Comparison of ENCODE assay signal across 20 cellular contexts in genomic region chr6:17022604-17023003, GRCh38.
DNase-seq lines count a peak whose midpoint lies in the region; ATAC-seq and TF ChIP-seq lines count a peak whose summit lies in the region.
"Had no signal": no experiment of that assay in that cellular context is flagged by ENCODE, and none has a peak within 500 bp of the region (broad histone marks: within the 10 kb centered on the region; RNA-seq: fewer than 3 reads in every experiment).

No MANE protein-coding gene starts in this region.

- no peak overlapping the region for H3K4me3 Mint-ChIP-seq in chondrocyte (ENCODE audit: unreplicated experiment)
- H3K4me3 Mint-ChIP-seq: activated naive CD8-positive, alpha-beta T cell treated with anti-CD3 and anti-CD28 coated beads, Interleukin-2, amount 50 U/mL, for 24 hours; activated T-cell treated with anti-CD3 and anti-CD28 coated beads, Interleukin-2, amount 50 U/mL, for 24 hours; natural killer cell had no signal

- peak overlapping the region; percentile 8 for H3K27ac Mint-ChIP-seq in chondrocyte (ENCODE audit: unreplicated experiment)
- H3K27ac Mint-ChIP-seq: activated naive CD8-positive, alpha-beta T cell treated with anti-CD3 and anti-CD28 coated beads, Interleukin-2, amount 50 U/mL, for 24 hours; activated T-cell treated with anti-CD3 and anti-CD28 coated beads, Interleukin-2, amount 50 U/mL, for 24 hours; natural killer cell had no signal

- DNase-seq in chondrocyte (ENCODE audit: low spot score) (no peak), NCI-H524 (lab: John Stamatoyannopoulos, UW) (no peak), NCI-H1105 treated with DMSO at 0.1 percent for 48 hours (lab: John Stamatoyannopoulos, UW) (no peak), NCI-H187 (lab: John Stamatoyannopoulos, UW) (no peak), NAMALWA (ENCODE audit: low spot score) (no peak)
- DNase-seq: activated CD4-positive, alpha-beta T cell treated with anti-CD3 and anti-CD28 coated beads, Interleukin-2, amount 50 U/mL, for 1 hour; activated naive CD8-positive, alpha-beta T cell treated with anti-CD3 and anti-CD28 coated beads, Interleukin-2, amount 50 U/mL, for 24 hours; activated T-cell treated with anti-CD3 and anti-CD28 coated beads, Interleukin-2, amount 50 U/mL, for 24 hours; central memory CD4-positive, alpha-beta T cell; DMS79; Kasumi-1; left ventricle myocardium superior; natural killer cell; NCI-H2029 treated with DMSO at 0.1 percent for 48 hours; NCI-H82; Right ventricle myocardium superior; testis had no signal

- H3K27me3 Mint-ChIP-seq in chondrocyte (ENCODE audit: low read depth) = no peaks in the 10 kb centered on the region

- ATAC-seq in GM18867 (IDR thresholded peaks at IDR 0.05; ENCODE audit: unreplicated experiment) (peak; percentile 84), HG02623 (IDR thresholded peaks at IDR 0.05; ENCODE audit: unreplicated experiment) (peak; percentile 61), HG03469 (IDR thresholded peaks at IDR 0.05; ENCODE audit: unreplicated experiment) (peak; percentile 93)
- ATAC-seq: activated naive CD8-positive, alpha-beta T cell treated with anti-CD3 and anti-CD28 coated beads, Interleukin-2, amount 50 U/mL, for 24 hours; left ventricle myocardium superior; natural killer cell had no signal

- H3K36me3 Mint-ChIP-seq in chondrocyte (ENCODE audit: low read depth) = no peaks in the 10 kb centered on the region

- H3K4me1 Mint-ChIP-seq in chondrocyte (ENCODE audit: low read depth) = peaks cover 18% of the 10 kb centered on the region
- H3K4me1 Mint-ChIP-seq: activated naive CD8-positive, alpha-beta T cell treated with anti-CD3 and anti-CD28 coated beads, Interleukin-2, amount 50 U/mL, for 24 hours had no signal

- H3K9me3 Mint-ChIP-seq in chondrocyte (ENCODE audit: low read depth) = peaks cover 8% of the 10 kb centered on the region

- TF ChIP-seq CTCF in chondrocyte (IDR thresholded peaks at IDR 0.05) = no peak
